ENCODE assay signal across 8 cellular contexts in the genomic region with DNA sequence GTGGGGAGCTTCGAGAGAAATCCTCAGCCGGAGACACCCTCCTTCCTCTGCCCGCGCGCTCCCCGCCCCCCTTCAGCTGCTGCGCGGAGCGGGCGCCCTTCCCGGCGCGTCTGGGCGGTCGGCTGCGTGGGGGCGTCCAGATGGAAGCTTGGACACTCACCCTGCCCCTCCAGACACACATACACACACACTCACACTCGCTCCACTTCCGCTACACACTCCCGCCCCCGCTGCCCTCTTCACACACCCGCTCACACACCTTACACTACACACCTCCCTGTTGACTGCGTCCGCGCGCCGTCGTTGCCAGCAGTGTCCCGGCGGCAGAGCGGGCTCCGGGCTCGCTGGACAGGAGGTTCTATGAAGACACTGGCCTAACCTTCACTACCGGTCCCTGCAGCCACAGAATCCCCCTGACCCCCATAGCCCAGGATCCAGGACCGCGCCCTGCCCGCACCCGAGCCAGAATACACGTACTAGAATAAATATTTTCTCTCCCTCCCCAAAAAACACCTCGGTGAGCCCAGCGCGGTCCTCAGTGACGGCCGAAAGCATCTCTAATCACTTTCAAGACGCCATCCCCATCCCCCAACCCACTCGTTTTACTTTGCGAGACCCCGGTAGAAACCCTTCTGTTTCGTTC. TPM values are rescaled to one million over a fixed set of nuclear protein-coding genes. Genes with fewer than 3 reads are reported as not detected.
A peak's percentile ranks its signal among the peaks of the same experiment; 100 is the strongest.
DNase-seq lines count a peak whose midpoint lies in the region; ATAC-seq and TF ChIP-seq lines count a peak whose summit lies in the region.

No MANE protein-coding gene starts in this region.

- peak overlapping the region; percentile 93 to 100 (median 98) for H3K4me3 Mint-ChIP-seq in immature natural killer cell

- H3K4me1 ChIP-seq in body of pancreas = peaks cover 30% of the 10 kb centered on the region

- ATAC-seq in GM18502 (IDR thresholded peaks at IDR 0.05; ENCODE audit: poor library complexity, unreplicated experiment) (peak; percentile 23), HG02973 (IDR thresholded peaks at IDR 0.05; ENCODE audit: unreplicated experiment) (peak; percentile 17), body of pancreas (peak; percentile 18)

- WGBS in body of pancreas, 2 donors = 1% methylated on average over 45 to 49 of the region's 49 CpGs

- H3K9me3 ChIP-seq in body of pancreas = no peaks in the 10 kb centered on the region

- peak overlapping the region; percentile 80 to 95 (median 90) for H3K27ac ChIP-seq in body of pancreas

- H3K27ac Mint-ChIP-seq in immature natural killer cell = peak overlapping the region; percentile 95 to 99 (median 97)

- peaks cover 0 to 21% of the 10 kb centered on the region in 2 donors for H3K27me3 ChIP-seq in body of pancreas

- H3K36me3 ChIP-seq in body of pancreas (replicated peaks in 1 of 2; ENCODE audit: insufficient read depth in 1 of 2, low read depth in 2 of 2) = no peaks in the 10 kb centered on the region

- TF ChIP-seq POLR2A in body of pancreas (IDR thresholded peaks at IDR 0.05) = peak in 1 of 3 donors; percentile 20

- intact Hi-C loops in body of pancreas (cut with DNase I) = loop anchor here (10.0 kb wide), 1 partner anchor 318 kb away; a partner anchor contains a TSS

- no peak for TF ChIP-seq CTCF in body of pancreas (IDR thresholded peaks at IDR 0.05)

- H3K36me3 Mint-ChIP-seq in immature natural killer cell = no peaks in the 10 kb centered on the region

- peaks cover 11 to 31% (median 25%) of the 10 kb centered on the region in 3 donors for H3K27me3 Mint-ChIP-seq in immature natural killer cell (ENCODE audit: low read depth in 3 of 3)

- H3K4me3 ChIP-seq in body of pancreas = peak overlapping the region; percentile 65 to 69

- DNase-seq in SW480 (ENCODE audit: low spot score) = peak; percentile 82
- peak; percentile 43 to 58 (median 50) for DNase-seq in body of pancreas
- no peak for DNase-seq in immature natural killer cell
- DNase-seq in stimulated activated CD4-positive, alpha-beta T cell treated with anti-CD3 and anti-CD28 coated beads, Interleukin-15, amount 100 ng/mL, for 24 hours = peak; percentile 78
- DNase-seq in SIG-M5 (lab: John Stamatoyannopoulos, UW) = no peak
- no peak for DNase-seq in cerebellar nuclear complex (lab: John Stamatoyannopoulos, UW)

- H3K4me1 Mint-ChIP-seq in immature natural killer cell = peaks cover 47 to 57% of the 10 kb centered on the region in 2 donors

- H3K9me3 Mint-ChIP-seq in immature natural killer cell = no peaks in the 10 kb centered on the region

RNA-seq across cellular contexts. Expression of a gene that starts 1.1 kb away (rescaled TPM):
- total RNA-seq in body of pancreas = 1 to 10 TPM; 4.2 to 5.9 TPM
- polyA plus RNA-seq in immature natural killer cell = under 1 TPM; 0.28 to 0.80 (median 0.29) TPM

RNA-seq across cellular contexts. Expression of a gene that starts 12.7 kb away (rescaled TPM):
- total RNA-seq in body of pancreas = 1 to 10 TPM; 8.9 to 9.9 TPM
- polyA plus RNA-seq in immature natural killer cell = 1 to 10 TPM; 1.0 to 5.0 (median 2.3) TPM

Comparison
In these comparisons a context has a peak if more than half of its experiments do, and no peak if none do; other contexts are left out.
1. DNase-seq: peak in SW480 (single experiment), body of pancreas (4 of 4) and stimulated activated CD4-positive, alpha-beta T cell treated with anti-CD3 and anti-CD28 coated beads, Interleukin-15, amount 100 ng/mL, for 24 hours (single experiment); none in immature natural killer cell (0 of 3), SIG-M5 (single experiment) and cerebellar nuclear complex (0 of 2).
2. Peak in every context shown above with its lines, with median percentiles within 50 percentile points of each other: ATAC-seq.